8 cellular contexts compared by ENCODE assay signal in the genomic region with DNA sequence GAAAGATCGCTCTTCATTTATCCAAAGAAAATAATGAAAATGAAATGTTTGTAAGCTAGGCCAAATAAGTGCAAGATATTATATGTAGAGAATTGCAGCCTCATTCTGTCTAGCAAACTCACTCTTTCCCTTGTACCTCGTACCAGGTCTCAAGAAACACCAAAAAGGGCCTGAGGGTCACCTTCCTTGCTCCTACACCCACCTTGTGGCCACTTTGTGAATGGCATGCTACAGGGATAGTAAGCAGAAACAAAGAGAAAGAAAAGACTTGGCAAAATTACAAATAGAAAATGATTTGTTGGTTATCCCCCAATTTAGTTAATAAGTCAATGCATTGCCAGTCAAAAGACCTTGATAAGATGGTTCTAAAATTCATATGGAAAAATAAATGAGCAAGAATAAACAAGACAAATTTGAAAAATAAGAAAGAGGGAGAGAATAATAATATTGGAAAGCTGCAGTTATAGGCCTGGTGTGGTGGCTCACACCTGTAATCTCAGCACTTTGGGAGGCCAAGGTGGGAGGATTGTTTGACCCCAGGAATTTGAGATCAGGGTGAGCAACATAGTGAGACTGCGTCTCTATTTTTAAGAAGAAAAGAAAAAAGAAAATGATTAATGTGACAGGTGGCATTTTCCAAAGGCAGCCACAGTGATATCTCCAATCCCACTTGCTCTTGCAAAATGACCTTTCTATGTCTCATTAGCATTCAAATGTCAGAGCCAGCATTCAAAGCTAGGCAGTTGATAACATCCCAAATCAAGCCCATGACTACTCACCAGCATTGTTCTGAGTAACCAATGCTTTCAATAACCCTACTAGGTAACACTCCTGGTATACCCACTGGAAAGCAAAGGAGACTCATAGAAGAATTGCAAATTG. TPM values are rescaled to one million over a fixed set of nuclear protein-coding genes. Genes with fewer than 3 reads are reported as not detected.
DNase-seq lines count a peak whose midpoint lies in the region; ATAC-seq, FAIRE-seq and TF ChIP-seq lines count a peak whose summit lies in the region.

No MANE protein-coding gene starts in this region.

- peak; percentile 81 for FAIRE-seq in TTC549 (lab: Jason Lieb, UNC)

- WGBS in body of pancreas, 2 donors = 67 to 73% methylated on average over 3 of the region's 3 CpGs

- no peaks in the 10 kb centered on the region for H3K27me3 ChIP-seq in DND-41 (ENCODE audit: insufficient read depth, low read length, poor library complexity)
- H3K27me3 ChIP-seq in body of pancreas = no peaks in the 10 kb centered on the region

- no peak for TF ChIP-seq POLR2A in body of pancreas (IDR thresholded peaks at IDR 0.05)

- H2AFZ ChIP-seq in DND-41 (ENCODE audit: low read depth, low read length) = peak overlapping the region; percentile 21; the same call in 1 of the 2 replicates

- H3K4me3 ChIP-seq in DND-41 (ENCODE audit: low read depth in 1 of 2, low read length in 2 of 2) (peak overlapping the region in 1 of 2 experiments; percentile 37; a peak in 2 of 4 replicates), body of pancreas (no peak overlapping the region)

- intact Hi-C loops in body of pancreas (cut with DNase I) = no loop called here

- peaks cover 12% of the 10 kb centered on the region for H3K79me2 ChIP-seq in DND-41 (ENCODE audit: insufficient read depth, low read length)

- peak; percentile 89 for DNase-seq in DND-41
- peak; percentile 33 for DNase-seq in NCI-H2029 treated with DMSO at 0.1 percent for 48 hours (lab: John Stamatoyannopoulos, UW)
- peak; percentile 64 to 77 (median 72) for DNase-seq in body of pancreas
- peak; percentile 69 for DNase-seq in islet precursor cell
- DNase-seq in stimulated activated CD4-positive, alpha-beta T cell treated with anti-CD3 and anti-CD28 coated beads, Interleukin-4, amount 100 ng/mL, for 1 hour = peak; percentile 72

- peak overlapping the region; percentile 60 for H3K9ac ChIP-seq in DND-41 (ENCODE audit: low read depth, low read length)

- H3K27ac ChIP-seq in DND-41 (ENCODE audit: low read length) = peak overlapping the region; percentile 95
- no peak overlapping the region for H3K27ac ChIP-seq in body of pancreas

- peak; percentile 97 for TF ChIP-seq CTCF in DND-41 (IDR thresholded peaks at IDR 0.05; ENCODE audit: borderline replicate concordance, extremely low read depth, low read length, poor library complexity, severe bottlenecking)
- peak; percentile 47 to 84 (median 75) for TF ChIP-seq CTCF in body of pancreas (IDR thresholded peaks at IDR 0.05)

- H3K36me3 ChIP-seq in DND-41 (ENCODE audit: insufficient read depth, low read length) (no peaks in the 10 kb centered on the region), body of pancreas (replicated peaks in 1 of 2; ENCODE audit: insufficient read depth in 1 of 2, low read depth in 2 of 2) (no peaks in the 10 kb centered on the region)

- H3K4me1 ChIP-seq in DND-41 (ENCODE audit: insufficient read depth, low read length) = peaks cover 99% of the 10 kb centered on the region
- H3K4me1 ChIP-seq in body of pancreas = peaks cover 13% of the 10 kb centered on the region

- H4K20me1 ChIP-seq in DND-41 (ENCODE audit: insufficient read depth, low read length) = no peaks in the 10 kb centered on the region

- H3K9me3 ChIP-seq in DND-41 (ENCODE audit: insufficient read depth, low read length, severe bottlenecking) = no peaks in the 10 kb centered on the region
- H3K9me3 ChIP-seq in body of pancreas = no peaks in the 10 kb centered on the region

- ATAC-seq in DND-41 (ENCODE audit: insufficient read depth, low read depth) = no peak
- peak; percentile 30 for ATAC-seq in HG02623 (IDR thresholded peaks at IDR 0.05; ENCODE audit: unreplicated experiment)
- ATAC-seq in body of pancreas = no peak
- no peak for ATAC-seq in GM21528 (IDR thresholded peaks at IDR 0.05; ENCODE audit: low FRiP score, unreplicated experiment)

- peak overlapping the region; percentile 52 for H3K4me2 ChIP-seq in DND-41 (ENCODE audit: insufficient read depth, low read length)

RNA-seq across cellular contexts. Expression of a gene that starts 38.8 kb away (rescaled TPM):
- not detected for total RNA-seq in body of pancreas

RNA-seq across cellular contexts. Expression of a gene that starts 42.7 kb away (rescaled TPM):
- total RNA-seq in body of pancreas = not detected

Comparison
In these comparisons a context has a peak if more than half of its experiments do, and no peak if none do; other contexts are left out.
1. DNase-seq: peak in every context shown above with its lines; median percentile 89 in DND-41; 72 in body of pancreas; 72 in stimulated activated CD4-positive, alpha-beta T cell treated with anti-CD3 and anti-CD28 coated beads, Interleukin-4, amount 100 ng/mL, for 1 hour; 69 in islet precursor cell; 33 in NCI-H2029 treated with DMSO at 0.1 percent for 48 hours.